Comparison of ENCODE assay signal across 10 cellular contexts in the genomic region with DNA sequence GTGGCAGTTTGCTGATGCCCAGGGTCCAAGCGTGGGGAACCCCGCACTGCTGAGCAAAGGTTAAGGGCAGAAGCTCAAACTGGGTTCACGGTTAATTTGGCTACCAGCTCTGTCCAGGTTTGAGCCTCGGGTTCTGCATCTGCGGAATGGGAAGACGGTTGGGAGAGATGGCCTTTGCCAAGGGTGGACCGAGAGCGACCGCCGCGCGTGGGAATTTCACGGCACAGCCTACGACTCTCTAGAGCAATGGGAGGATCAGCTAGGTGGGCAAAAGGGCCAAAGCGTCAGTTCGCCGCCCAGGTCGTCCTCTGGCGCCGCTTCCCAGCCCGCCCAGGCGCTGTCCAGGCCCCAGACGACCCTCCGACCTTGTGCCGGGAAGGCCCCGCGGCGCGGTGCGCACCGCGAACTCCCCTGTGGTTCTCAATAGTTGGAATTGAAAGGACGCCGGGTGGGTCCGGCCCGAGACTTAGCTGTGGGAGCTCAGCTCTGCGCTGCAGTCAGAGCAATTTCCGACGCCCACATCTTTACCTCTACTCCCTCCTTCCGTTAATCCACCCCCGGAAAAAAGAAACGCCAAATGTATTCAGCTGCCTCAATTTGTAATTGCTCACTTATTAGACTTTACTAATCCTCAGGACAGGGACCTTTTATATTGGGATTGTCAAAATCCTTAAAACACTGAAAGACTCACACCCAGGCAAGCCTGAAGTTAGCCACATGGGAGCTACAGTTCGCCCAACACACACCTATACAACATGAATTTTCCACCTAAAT. TPM values are rescaled to one million over a fixed set of nuclear protein-coding genes. Genes with fewer than 3 reads are reported as not detected.
A peak's percentile ranks its signal among the peaks of the same experiment; 100 is the strongest.
DNase-seq lines count a peak whose midpoint lies in the region; ATAC-seq and TF ChIP-seq lines count a peak whose summit lies in the region.
"Had no signal": no experiment of that assay in that cellular context is flagged by ENCODE, and none has a peak within 500 bp of the region (broad histone marks: within the 10 kb centered on the region; RNA-seq: fewer than 3 reads in every experiment).

No MANE protein-coding gene starts in this region.

- peaks cover 3% of the 10 kb centered on the region for H3K9me3 ChIP-seq in trophoblast cell (ENCODE audit: insufficient read depth, low read depth, low read length)
- H3K9me3 ChIP-seq: mucosa of descending colon had no signal

- DNase-seq in GM20000 (ENCODE audit: low spot score) (peak; percentile 23), activated B cell treated with CpG ODN at 0.5 μM for 24 hours (no peak), glutamatergic neuron (peak; percentile 31), trophoblast cell (no peak)
- DNase-seq: NK-92 treated with Interleukin-12 subunit alpha and Interleukin-12 subunit beta, amount 100 ng/mL, for 24 hours; stimulated activated CD4-positive, alpha-beta T cell treated with anti-CD3 and anti-CD28 coated beads, Interleukin-1b, Interleukin-23, amount 100 ng/mL, for 48 hours had no signal

- H3K18ac ChIP-seq in trophoblast cell (ENCODE audit: low read length), result no peak overlapping the region

- WGBS in trophoblast cell (ENCODE audit: extremely low coverage, insufficient coverage, insufficient read length), result no CpG with 5 or more reads among the region's 43 CpGs

- H3K4me1 Mint-ChIP-seq in activated B cell treated with CpG ODN at 0.5 μM for 24 hours, result peaks cover 46% of the 10 kb centered on the region
- peaks cover 11% of the 10 kb centered on the region for H3K4me1 Mint-ChIP-seq in glutamatergic neuron (ENCODE audit: low read depth, unreplicated experiment)

- H3K9ac ChIP-seq in trophoblast cell (ENCODE audit: low read length), result no peak overlapping the region

- no peak for TF ChIP-seq CTCF in GM20000 (IDR thresholded peaks at IDR 0.05; ENCODE audit: extremely low read depth, missing control alignments)
- TF ChIP-seq CTCF in activated B cell treated with CpG ODN at 0.5 μM for 24 hours (IDR thresholded peaks at IDR 0.05), result no peak
- no peak for TF ChIP-seq CTCF in glutamatergic neuron (IDR thresholded peaks at IDR 0.05; ENCODE audit: partially characterized antibody, unreplicated experiment)

- H3K36me3 ChIP-seq in trophoblast cell (ENCODE audit: control insufficient read depth in 1 of 2, insufficient read depth in 2 of 2, low read length in 2 of 2), result no peaks in the 10 kb centered on the region

- peaks cover 4% of the 10 kb centered on the region for H3K9me3 Mint-ChIP-seq in activated B cell treated with CpG ODN at 0.5 μM for 24 hours
- H3K9me3 Mint-ChIP-seq in glutamatergic neuron (ENCODE audit: unreplicated experiment), result peaks cover 18% of the 10 kb centered on the region

- no peak overlapping the region for H3K27ac ChIP-seq in trophoblast cell (ENCODE audit: low read depth, low read length)

- H4K8ac ChIP-seq in trophoblast cell (ENCODE audit: low read depth, low read length), result no peak overlapping the region

- no peak overlapping the region for H4K91ac ChIP-seq in trophoblast cell (ENCODE audit: low read depth, low read length)

- peak overlapping the region; percentile 8 for H3K4me3 ChIP-seq in trophoblast cell (ENCODE audit: low read depth, low read length)
- H3K4me3 ChIP-seq: mucosa of descending colon had no signal

- H3K23ac ChIP-seq in trophoblast cell (ENCODE audit: low read length), result peak overlapping the region; percentile 66

- no peak overlapping the region for H2AK5ac ChIP-seq in trophoblast cell (ENCODE audit: low read length)

- no peak overlapping the region for H4K12ac ChIP-seq in trophoblast cell (ENCODE audit: low read depth, low read length)

- intact Hi-C loops in activated B cell treated with CpG ODN at 0.5 μM for 24 hours (cut with micrococcal nuclease), result no loop called here

- peak overlapping the region; percentile 73 for H3K4me2 ChIP-seq in trophoblast cell (ENCODE audit: low read length)

- peaks cover 45% of the 10 kb centered on the region for H3K27me3 ChIP-seq in trophoblast cell (ENCODE audit: insufficient read depth, low read length)

- peaks cover 60% of the 10 kb centered on the region for H3K27me3 Mint-ChIP-seq in activated B cell treated with CpG ODN at 0.5 μM for 24 hours
- peaks cover 41% of the 10 kb centered on the region for H3K27me3 Mint-ChIP-seq in glutamatergic neuron (ENCODE audit: unreplicated experiment)

- peaks cover 7% of the 10 kb centered on the region for H3K79me2 ChIP-seq in trophoblast cell (ENCODE audit: control insufficient read depth, insufficient read depth, low read length, poor library complexity)

- H3K14ac ChIP-seq in trophoblast cell (ENCODE audit: low read length), result no peak overlapping the region

- peak overlapping the region; percentile 18 for H2BK12ac ChIP-seq in trophoblast cell (ENCODE audit: low read length)

- no peak overlapping the region for H2BK5ac ChIP-seq in trophoblast cell (ENCODE audit: low read depth, low read length, poor library complexity)

- H3K36me3 Mint-ChIP-seq in activated B cell treated with CpG ODN at 0.5 μM for 24 hours (ENCODE audit: low read depth) (peaks cover 2% of the 10 kb centered on the region), glutamatergic neuron (ENCODE audit: unreplicated experiment) (peaks cover 16% of the 10 kb centered on the region)

- ATAC-seq in activated B cell treated with CpG ODN at 0.5 μM for 24 hours (ENCODE audit: low read depth) (no peak), GM21529 (IDR thresholded peaks at IDR 0.05; ENCODE audit: unreplicated experiment) (no peak), HG03097 (IDR thresholded peaks at IDR 0.05; ENCODE audit: low FRiP score, unreplicated experiment) (no peak), HG02938 (IDR thresholded peaks at IDR 0.05; ENCODE audit: unreplicated experiment) (no peak)
- ATAC-seq: mucosa of descending colon had no signal

- peaks cover 10% of the 10 kb centered on the region for H3K79me1 ChIP-seq in trophoblast cell (ENCODE audit: low read length)

- CTCF ChIA-PET in activated B cell treated with CpG ODN at 0.5 μM for 24 hours (lab: Charles Lee), result no interaction called here

- H3K4me3 Mint-ChIP-seq in activated B cell treated with CpG ODN at 0.5 μM for 24 hours, result peak overlapping the region; percentile 87
- H3K4me3 Mint-ChIP-seq in glutamatergic neuron (ENCODE audit: unreplicated experiment), result peak overlapping the region; percentile 93

- H3K4me1 ChIP-seq in trophoblast cell (ENCODE audit: control insufficient read depth in 1 of 2, insufficient read depth in 2 of 2, low read length in 2 of 2), result peaks cover 18 to 30% of the 10 kb centered on the region in 2 experiments

- H2AFZ ChIP-seq in trophoblast cell (ENCODE audit: insufficient read depth, low read length, poor library complexity), result no peak overlapping the region

- H2BK120ac ChIP-seq in trophoblast cell (ENCODE audit: insufficient read depth, low read length, poor library complexity), result no peak overlapping the region

- H3K4ac ChIP-seq in trophoblast cell (ENCODE audit: low read depth, low read length), result no peak overlapping the region

- H3K27ac Mint-ChIP-seq in activated B cell treated with CpG ODN at 0.5 μM for 24 hours (no peak overlapping the region), glutamatergic neuron (ENCODE audit: unreplicated experiment) (peak overlapping the region; percentile 67)

- POLR2A ChIA-PET in activated B cell treated with CpG ODN at 0.5 μM for 24 hours (lab: Charles Lee), result interaction anchor here (0.6 kb wide), 2 partner anchors 129 to 168 kb away, joined by 3 to 6 read pairs; no protein-coding TSS in a partner anchor

RNA-seq across cellular contexts. Expression of gene HS3ST3B1, which starts 2.5 kb away (rescaled TPM):
- total RNA-seq in activated B cell treated with CpG ODN at 0.5 μM for 24 hours, result 3.1 and 3.3 TPM in 2 replicates
- total RNA-seq in glutamatergic neuron (ENCODE audit: unreplicated experiment), result 2.4 TPM
- 8.0 and 9.1 TPM in 2 replicates for polyA plus RNA-seq in trophoblast cell (2013)

Comparison
In these comparisons a context has a peak if more than half of its experiments do, and no peak if none do; other contexts are left out.
1. DNase-seq: peak in GM20000 (single experiment) and glutamatergic neuron (single experiment); none in activated B cell treated with CpG ODN at 0.5 μM for 24 hours (single experiment) and trophoblast cell (0 of 2).